Comparison of ENCODE assay signal across 13 cellular contexts in genomic region chr20:57102160-57102559, GRCh38.
A peak's percentile ranks its signal among the peaks of the same experiment; 100 is the strongest.
DNase-seq lines count a peak whose midpoint lies in the region; ATAC-seq and TF ChIP-seq lines count a peak whose summit lies in the region.
"Had no signal": no experiment of that assay in that cellular context is flagged by ENCODE, and none has a peak within 500 bp of the region (broad histone marks: within the 10 kb centered on the region; RNA-seq: fewer than 3 reads in every experiment).

No MANE protein-coding gene starts in this region.

- ATAC-seq in lower lobe of right lung = no peak
- ATAC-seq in GM21529 (IDR thresholded peaks at IDR 0.05; ENCODE audit: unreplicated experiment) = no peak
- no peak for ATAC-seq in HG03342 (IDR thresholded peaks at IDR 0.05; ENCODE audit: unreplicated experiment)
- ATAC-seq: GM23338 had no signal

- H3K36me3 ChIP-seq in lower lobe of right lung = no peaks in the 10 kb centered on the region

- H3K27ac ChIP-seq in angular gyrus (ENCODE audit: low read depth, low read length) (peak overlapping the region; percentile 99), cingulate gyrus (ENCODE audit: low read depth, low read length) (peak overlapping the region; percentile 99), lower lobe of right lung (no peak overlapping the region), substantia nigra (ENCODE audit: low read depth, low read length, poor library complexity, severe bottlenecking) (peak overlapping the region; percentile 88)

- TF ChIP-seq CTCF in lower lobe of right lung (IDR thresholded peaks at IDR 0.05) = no peak

- H3K9me3 ChIP-seq in lower lobe of right lung = no peaks in the 10 kb centered on the region

- intact Hi-C loops in lower lobe of right lung (cut with DNase I) = no loop called here

- H3K4me3 ChIP-seq in lower lobe of right lung = no peak overlapping the region
- H3K4me3 ChIP-seq: GM23338 had no signal

- H3K27me3 ChIP-seq in lower lobe of right lung (ENCODE audit: low read depth) = no peaks in the 10 kb centered on the region

- DNase-seq in lower lobe of right lung = peak; percentile 15
- DNase-seq in substantia nigra (lab: John Stamatoyannopoulos, UW) = no peak
- DNase-seq in NOMO-1 treated with DMSO at 0.1 percent for 48 hours (lab: John Stamatoyannopoulos, UW; ENCODE audit: unreplicated experiment) = no peak
- no peak for DNase-seq in HuH-7 (ENCODE audit: low spot score)
- DNase-seq: Calu3; CD4-positive, alpha-beta T cell; DMS 273 treated with DMSO at 0.1 percent for 48 hours; H9 had no signal

- H3K4me1 ChIP-seq in lower lobe of right lung = no peaks in the 10 kb centered on the region
